Comparison of ENCODE assay signal across 27 cellular contexts in the genomic region with DNA sequence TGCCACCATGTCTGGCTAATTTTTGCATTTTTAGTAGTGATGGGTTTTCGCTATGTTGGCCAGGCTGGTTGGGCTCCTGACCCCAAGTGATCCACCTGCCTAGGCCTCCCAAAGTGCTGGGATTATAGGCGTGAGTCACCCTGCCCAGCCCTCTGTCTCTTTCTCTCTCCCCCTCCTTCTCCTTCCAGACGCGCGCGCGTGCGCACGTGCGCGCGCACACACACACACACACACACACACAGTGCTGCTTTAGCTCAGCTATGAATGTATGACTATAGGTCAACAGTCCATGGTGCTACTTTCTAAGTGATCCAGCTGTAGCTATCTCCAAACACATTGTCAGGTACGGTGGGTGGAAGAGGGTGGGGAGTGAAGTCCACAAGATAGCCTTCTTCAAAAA.
"Had no signal": no experiment of that assay in that cellular context is flagged by ENCODE, and none has a peak within 500 bp of the region (broad histone marks: within the 10 kb centered on the region; RNA-seq: fewer than 3 reads in every experiment).

No MANE protein-coding gene starts in this region.

- H3K27ac Mint-ChIP-seq: naive thymus-derived CD8-positive, alpha-beta T cell; natural killer cell treated with Interleukin-12 subunit alpha and Interleukin-12 subunit beta and Interleukin-15 and Interleukin-18, amount 100 ng/mL, for 72 hours; nephron progenitor cell; stimulated activated effector memory CD8-positive, alpha-beta T cell treated with anti-CD3 and anti-CD28 coated beads, Interleukin-12 subunit alpha, Interleukin-12 subunit beta, amount 100 ng/mL, for 72 hours; stimulated activated naive B cell treated with anti-CD40 and anti-IgM and Interleukin-4, amounts not matched to agents 10 μg/mL and 1 μg/mL and 100 μg/mL, for 72 hours; stimulated activated naive CD8-positive, alpha-beta T cell treated with anti-CD3 and anti-CD28 coated beads, Interleukin-15, Interleukin-2, amounts not matched to agents 100 ng/mL and 50 ng/mL, for 24 hours had no signal

- H3K4me1 ChIP-seq: parathyroid adenoma, prostate gland, right lobe of liver, sigmoid colon, stomach, thyroid gland, tibial nerve, upper lobe of left lung, vagina had no signal

- H3K36me3 ChIP-seq: ovary, prostate gland, right lobe of liver, sigmoid colon, stomach, thoracic aorta, thyroid gland, tibial nerve, upper lobe of left lung, vagina had no signal

- H3K4me1 Mint-ChIP-seq: naive thymus-derived CD8-positive, alpha-beta T cell; nephron progenitor cell; neural crest cell; stimulated activated effector memory CD8-positive, alpha-beta T cell treated with anti-CD3 and anti-CD28 coated beads, Interleukin-12 subunit alpha, Interleukin-12 subunit beta, amount 100 ng/mL, for 72 hours; stimulated activated naive B cell treated with anti-CD40 and anti-IgM and Interleukin-4, amounts not matched to agents 10 μg/mL and 1 μg/mL and 100 μg/mL, for 72 hours had no signal

- H3K4me3 Mint-ChIP-seq: naive thymus-derived CD8-positive, alpha-beta T cell; natural killer cell treated with Interleukin-12 subunit alpha and Interleukin-12 subunit beta and Interleukin-15 and Interleukin-18, amount 100 ng/mL, for 72 hours; nephron progenitor cell; neural crest cell; stimulated activated effector memory CD8-positive, alpha-beta T cell treated with anti-CD3 and anti-CD28 coated beads, Interleukin-12 subunit alpha, Interleukin-12 subunit beta, amount 100 ng/mL, for 72 hours; stimulated activated naive B cell treated with anti-CD40 and anti-IgM and Interleukin-4, amounts not matched to agents 10 μg/mL and 1 μg/mL and 100 μg/mL, for 72 hours; stimulated activated naive CD8-positive, alpha-beta T cell treated with anti-CD3 and anti-CD28 coated beads, Interleukin-15, Interleukin-2, amounts not matched to agents 100 ng/mL and 50 ng/mL, for 24 hours had no signal

- DNase-seq: naive thymus-derived CD8-positive, alpha-beta T cell; nephron progenitor cell; occipital lobe; ovary; retina; right lobe of liver; sigmoid colon; small intestine; stimulated activated CD4-positive, alpha-beta T cell treated with anti-CD3 and anti-CD28 coated beads, Interleukin-15, amount 100 ng/mL, for 24 hours; stimulated activated CD4-positive, alpha-beta T cell treated with anti-CD3 and anti-CD28 coated beads, Interleukin-2, amount 100 ng/mL, for 24 hours; stimulated activated CD4-positive, alpha-beta T cell treated with anti-CD3 and anti-CD28 coated beads, Interleukin-2, amount 100 ng/mL, for 48 hours; stimulated activated CD4-positive, alpha-beta T cell treated with anti-CD3 and anti-CD28 coated beads, Interleukin-4, amount 100 ng/mL, for 24 hours; stimulated activated naive B cell treated with anti-CD40 and anti-IgM and Interleukin-4, amounts not matched to agents 10 μg/mL and 1 μg/mL and 100 μg/mL, for 72 hours; stimulated activated naive CD4-positive, alpha-beta T cell treated with Interleukin-2 at 50 U/mL for 16 hours; stomach; thyroid gland; trophoblast cell had no signal

- H2AFZ ChIP-seq: parathyroid adenoma had no signal

- H3K27me3 ChIP-seq: ovary, right lobe of liver, sigmoid colon, stomach, thyroid gland, tibial nerve, upper lobe of left lung, vagina had no signal

- H3K9me3 Mint-ChIP-seq: nephron progenitor cell had no signal

- H3K27me3 Mint-ChIP-seq: naive thymus-derived CD8-positive, alpha-beta T cell; natural killer cell treated with Interleukin-12 subunit alpha and Interleukin-12 subunit beta and Interleukin-15 and Interleukin-18, amount 100 ng/mL, for 72 hours; stimulated activated naive B cell treated with anti-CD40 and anti-IgM and Interleukin-4, amounts not matched to agents 10 μg/mL and 1 μg/mL and 100 μg/mL, for 72 hours; stimulated activated naive CD8-positive, alpha-beta T cell treated with anti-CD3 and anti-CD28 coated beads, Interleukin-15, Interleukin-2, amounts not matched to agents 100 ng/mL and 50 ng/mL, for 24 hours had no signal

- H3K79me2 ChIP-seq: parathyroid adenoma had no signal

- H3K36me3 Mint-ChIP-seq: naive thymus-derived CD8-positive, alpha-beta T cell; stimulated activated effector memory CD8-positive, alpha-beta T cell treated with anti-CD3 and anti-CD28 coated beads, Interleukin-12 subunit alpha, Interleukin-12 subunit beta, amount 100 ng/mL, for 72 hours; stimulated activated naive B cell treated with anti-CD40 and anti-IgM and Interleukin-4, amounts not matched to agents 10 μg/mL and 1 μg/mL and 100 μg/mL, for 72 hours had no signal

- H3K9me3 ChIP-seq: ovary, prostate gland, right lobe of liver, sigmoid colon, stomach, thoracic aorta, thyroid gland, tibial nerve, upper lobe of left lung, vagina had no signal

- H3K27ac ChIP-seq: ovary, parathyroid adenoma, prostate gland, right lobe of liver, sigmoid colon, stomach, thoracic aorta, thyroid gland, tibial nerve, upper lobe of left lung, vagina had no signal

- H3K9ac ChIP-seq: parathyroid adenoma had no signal

- H3K4me3 ChIP-seq: ovary, prostate gland, right lobe of liver, sigmoid colon, stomach, thoracic aorta, thyroid gland, tibial nerve, upper lobe of left lung, vagina had no signal
